In genomic region chr22:37643225-37643847, GRCh38 we compare ENCODE assay signal across 8 cellular contexts. TPM values are rescaled to one million over a fixed set of nuclear protein-coding genes. Genes with fewer than 3 reads are reported as not detected.
DNase-seq lines count a peak whose midpoint lies in the region; ATAC-seq and TF ChIP-seq lines count a peak whose summit lies in the region.

No MANE protein-coding gene starts in this region.

- peaks cover 8% of the 10 kb centered on the region for H3K4me1 ChIP-seq in RWPE2 (ENCODE audit: insufficient read depth, poor library complexity, severe bottlenecking)
- peaks cover 0 to 12% of the 10 kb centered on the region in 2 donors for H3K4me1 ChIP-seq in thoracic aorta (ENCODE audit: control insufficient read depth in 1 of 2, low read depth in 2 of 2)

- H3K27me3 ChIP-seq in HL-60 (ENCODE audit: insufficient read depth, poor library complexity, severe bottlenecking), result no peaks in the 10 kb centered on the region
- no peaks in the 10 kb centered on the region for H3K27me3 ChIP-seq in RWPE2 (ENCODE audit: insufficient read depth, poor library complexity, severe bottlenecking)
- no peaks in the 10 kb centered on the region for H3K27me3 ChIP-seq in thoracic aorta (replicated peaks; ENCODE audit: insufficient read depth)

- H3K9me3 ChIP-seq in RWPE2 (ENCODE audit: severe bottlenecking) (no peaks in the 10 kb centered on the region), thoracic aorta (no peaks in the 10 kb centered on the region)

- H3K36me3 ChIP-seq in RWPE2 (ENCODE audit: low read depth) (peaks cover 73% of the 10 kb centered on the region), thoracic aorta (no peaks in the 10 kb centered on the region)

- TF ChIP-seq CTCF in GM10266 (IDR thresholded peaks at IDR 0.05; ENCODE audit: control insufficient read depth, insufficient read depth, low read depth, missing control alignments) (peak; percentile 91), HL-60 (IDR thresholded peaks at IDR 0.05; ENCODE audit: insufficient read depth, low read length) (peak; percentile 91), RWPE2 (IDR thresholded peaks at IDR 0.05; ENCODE audit: poor library complexity, severe bottlenecking) (peak; percentile 93), thoracic aorta (IDR thresholded peaks at IDR 0.05) (peak; percentile 96)

- H3K4me3 ChIP-seq in HL-60 (replicated peaks; ENCODE audit: insufficient read depth, low read length) (no peak overlapping the region), RWPE2 (ENCODE audit: severe bottlenecking) (no peak overlapping the region), thoracic aorta (no peak overlapping the region)

- no peak overlapping the region for H3K27ac ChIP-seq in HL-60 (replicated peaks)
- H3K27ac ChIP-seq in RWPE2 (ENCODE audit: poor library complexity, severe bottlenecking), result no peak overlapping the region
- H3K27ac ChIP-seq in thoracic aorta, result no peak overlapping the region

- ATAC-seq in RWPE2 (ENCODE audit: low read depth) (peak; percentile 56; the same call in 2 of the 3 replicates), thoracic aorta (ENCODE audit: insufficient number of reproducible peaks, low FRiP score, low read depth) (no peak), GM18511 (IDR thresholded peaks at IDR 0.05; ENCODE audit: unreplicated experiment) (no peak)

- DNase-seq in GM10266 (ENCODE audit: extremely low spot score), result peak; percentile 90
- DNase-seq in HL-60 (ENCODE audit: low read depth in 1 of 2, low spot score in 1 of 2), result peak in 1 of 2 experiments; percentile 85
- DNase-seq in RWPE2 (ENCODE audit: low spot score), result peak; percentile 69
- DNase-seq in activated T-helper 1 cell treated with anti-CD3 and anti-CD28 coated beads, Interleukin-2, amount 50 U/mL, for 16 hours (ENCODE audit: low read depth in 1 of 2, low spot score in 1 of 2), result peak; percentile 75 to 90
- DNase-seq in fibroblast of the conjunctiva (ENCODE audit: low read depth), result peak; percentile 36
- peak; percentile 57 for DNase-seq in occipital lobe (lab: John Stamatoyannopoulos, UW)
- DNase-seq in thoracic aorta (ENCODE audit: low spot score), result peak; percentile 47

RNA-seq across cellular contexts. Expression of gene SH3BP1, which starts 3.9 kb away (rescaled TPM):
- 1.9 TPM for total RNA-seq in occipital lobe
- 10 to 100 TPM in 1 of 2 donors, 1 to 10 TPM in 1; 5.6 to 14.2 TPM for total RNA-seq in thoracic aorta

RNA-seq across cellular contexts. Expression of gene PDXP, which starts 15.2 kb away (rescaled TPM):
- total RNA-seq in occipital lobe, result 40.6 TPM
- total RNA-seq in thoracic aorta, result 10 to 100 TPM in 1 of 2 donors, 1 to 10 TPM in 1; 6.3 to 13.8 TPM

RNA-seq across cellular contexts. Expression of gene LGALS1, which starts 32.1 kb away (rescaled TPM):
- total RNA-seq in occipital lobe (119 TPM), thoracic aorta (1,000 to 10,000 TPM; 1,470 to 1,957 TPM)

RNA-seq across cellular contexts. Expression of gene GGA1, which starts 34.7 kb away (rescaled TPM):
- total RNA-seq in occipital lobe (32.0 TPM), thoracic aorta (10 to 100 TPM; 59.9 to 61.2 TPM)

RNA-seq across cellular contexts. Expression of gene NOL12, which starts 42.8 kb away (rescaled TPM):
- total RNA-seq in occipital lobe (18.2 TPM), thoracic aorta (10 to 100 TPM; 11.1 to 58.9 TPM)

Comparison
In these comparisons a context has a peak if more than half of its experiments do, and no peak if none do; other contexts are left out.
1. RNA of gene LGALS1, which starts 32.1 kb away (total RNA-seq): 1,470 to 1,957 TPM in thoracic aorta; 119 TPM in occipital lobe (single experiment); every median in the first group is over 10 times any median in the second.
2. Peak in every context shown above with its lines, with median percentiles within 50 percentile points of each other: CTCF ChIP-seq.